20 cellular contexts compared by ENCODE assay signal in the genomic region with DNA sequence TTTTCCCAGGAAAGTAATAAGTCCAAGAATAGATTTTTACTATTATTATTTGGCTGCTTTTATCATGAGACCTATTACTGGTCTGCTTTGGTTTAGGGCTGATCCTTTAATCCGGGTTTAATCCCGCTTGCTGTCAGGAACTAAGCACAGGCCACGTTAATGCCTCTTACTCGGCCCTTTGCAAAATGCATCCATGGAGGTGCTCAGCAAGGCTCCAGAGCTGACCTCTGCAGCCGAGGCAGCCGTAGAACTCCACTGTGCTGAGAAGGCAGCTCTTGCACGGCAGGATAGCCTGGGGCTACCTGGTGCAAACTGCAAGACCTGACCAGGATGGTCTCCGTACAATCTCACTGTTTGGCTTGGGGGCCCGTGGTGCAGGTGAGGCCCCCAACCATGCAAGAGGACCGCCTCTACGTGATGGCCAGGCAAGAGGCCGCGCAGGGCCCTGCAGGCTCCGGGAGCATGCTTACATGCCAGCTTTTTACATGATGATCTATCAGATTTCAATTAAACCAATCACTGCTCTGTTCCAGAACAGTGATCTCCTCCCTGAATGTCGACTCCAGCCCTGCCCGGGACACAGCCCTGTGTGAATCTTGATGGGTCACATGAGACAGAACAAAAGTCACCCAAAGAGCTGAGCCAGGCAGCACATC. TPM values are rescaled to one million over a fixed set of nuclear protein-coding genes. Genes with fewer than 3 reads are reported as not detected.
DNase-seq lines count a peak whose midpoint lies in the region; ATAC-seq, FAIRE-seq and TF ChIP-seq lines count a peak whose summit lies in the region.
"Had no signal": no experiment of that assay in that cellular context is flagged by ENCODE, and none has a peak within 500 bp of the region (broad histone marks: within the 10 kb centered on the region; RNA-seq: fewer than 3 reads in every experiment).

No MANE protein-coding gene starts in this region.

- H3K9me3 ChIP-seq in HepG2 (ENCODE audit: low read length) (no peaks in the 10 kb centered on the region), right lobe of liver (peaks cover 0 to 3% (median 0%) of the 10 kb centered on the region in 4 donors), osteoblast (ENCODE audit: low read depth, low read length) (no peaks in the 10 kb centered on the region)
- H3K9me3 ChIP-seq: Peyer's patch had no signal

- H3K4me1 Mint-ChIP-seq in CD14-positive monocyte = peaks cover 4% of the 10 kb centered on the region

- H4K20me1 ChIP-seq in HepG2 (ENCODE audit: insufficient read depth, low read length) (no peaks in the 10 kb centered on the region), osteoblast (ENCODE audit: insufficient read depth, low read length) (no peaks in the 10 kb centered on the region)

- in situ Hi-C loops in HepG2 (cut with HindIII; ENCODE audit: extremely low pct_ligation_motif_present, low pct_unique_long_range_greater_than_20kb) = no loop called here

- CTCF ChIA-PET in HepG2 (lab: Yijun Ruan, JAX; ENCODE audit: low intra/inter-chr PET ratio, low total read pairs) = no interaction called here

- no peak for FAIRE-seq in HepG2 (lab: Jason Lieb, UNC)
- FAIRE-seq in H54 (lab: Jason Lieb, UNC) = no peak
- FAIRE-seq: G401.6, GM12891, GM19239, K562 had no signal

- H3K4me2 ChIP-seq in HepG2 (ENCODE audit: low read depth, low read length) = no peak overlapping the region
- H3K4me2 ChIP-seq in osteoblast (ENCODE audit: insufficient read depth, low read length) = no peak overlapping the region

- H2AFZ ChIP-seq in HepG2 (ENCODE audit: low read length) (no peak overlapping the region), osteoblast (ENCODE audit: low read length) (no peak overlapping the region)

- H3K27me3 Mint-ChIP-seq in CD14-positive monocyte (ENCODE audit: low read depth in 3 of 3) = peaks cover 4 to 7% (median 5%) of the 10 kb centered on the region in 3 donors

- ATAC-seq in HepG2 = no peak
- ATAC-seq in right lobe of liver = no peak
- ATAC-seq: K562 had no signal

- H3K27me3 ChIP-seq in HepG2 (ENCODE audit: control insufficient read depth in 1 of 2, insufficient read depth in 2 of 2, low read length in 2 of 2) (peaks cover 2 to 4% of the 10 kb centered on the region in 2 experiments; a peak in 2 of 5 replicates), right lobe of liver (no peaks in the 10 kb centered on the region), osteoblast (ENCODE audit: insufficient read depth, low read length) (peaks cover 6% of the 10 kb centered on the region)
- H3K27me3 ChIP-seq: Peyer's patch had no signal

- WGBS in HepG2 (ENCODE audit: low lambda C conversion rate) = 90% methylated on average over 7 of the region's 16 CpGs
- WGBS in right lobe of liver (ENCODE audit: insufficient coverage, low coverage, low lambda C conversion rate, missing lambda C conversion rate) = 84% methylated on average over 6 of the region's 16 CpGs

- DNase-seq in HepG2 (ENCODE audit: low spot score) (no peak), right lobe of liver (no peak), fibroblast of villous mesenchyme (ENCODE audit: low read depth) (peak; percentile 92), osteoblast (ENCODE audit: insufficient read length, low spot score, missing footprints) (peak; percentile 47), HK-2 (ENCODE audit: unreplicated experiment) (no peak), CD14-positive monocyte (ENCODE audit: low spot score) (no peak), NCI-H1930 (lab: John Stamatoyannopoulos, UW) (no peak), H54 (ENCODE audit: insufficient read length, low spot score) (no peak)
- DNase-seq: C1 segment of cervical spinal cord, COR-L47, NCI-H1092 treated with DMSO at 0.1 percent for 48 hours, NCI-H1694 treated with DMSO at 0.1 percent for 48 hours, NCI-H69, SHP77 had no signal

- H3K9me3 Mint-ChIP-seq in CD14-positive monocyte = peaks cover 0 to 9% (median 2%) of the 10 kb centered on the region in 7 donors

- TF ChIP-seq RAD21 in HepG2 (CRISPR knock-in tag; IDR thresholded peaks at IDR 0.05) = no peak

- no peaks in the 10 kb centered on the region for H3K79me2 ChIP-seq in HepG2 (ENCODE audit: insufficient read depth, low read length)
- H3K79me2 ChIP-seq in osteoblast (ENCODE audit: insufficient read depth, low read length) = no peaks in the 10 kb centered on the region

- POLR2A ChIA-PET in HepG2 (lab: Yijun Ruan, JAX) = no interaction called here

- no peak overlapping the region for H3K4me3 ChIP-seq in HepG2 (replicated peaks in 1 of 3; ENCODE audit: insufficient read depth in 1 of 3, low read depth in 2 of 3, low read length in 3 of 3)
- H3K4me3 ChIP-seq in right lobe of liver = no peak overlapping the region
- no peak overlapping the region for H3K4me3 ChIP-seq in fibroblast of villous mesenchyme (ENCODE audit: low read depth, low read length)
- H3K4me3 ChIP-seq in osteoblast (ENCODE audit: insufficient read depth, low read length) = no peak overlapping the region
- H3K4me3 ChIP-seq: K562, Peyer's patch had no signal

- no peak overlapping the region for H3K4me3 Mint-ChIP-seq in CD14-positive monocyte

- H3K36me3 ChIP-seq in HepG2 (replicated peaks in 1 of 2; ENCODE audit: control insufficient read depth in 1 of 2, insufficient read depth in 2 of 2, low read length in 2 of 2) = no peaks in the 10 kb centered on the region
- H3K36me3 ChIP-seq in right lobe of liver = no peaks in the 10 kb centered on the region
- H3K36me3 ChIP-seq in osteoblast (ENCODE audit: insufficient read depth, low read length) = no peaks in the 10 kb centered on the region
- H3K36me3 ChIP-seq: Peyer's patch had no signal

- H3K27ac ChIP-seq in HepG2 (ENCODE audit: extremely low read length, insufficient read depth, low read length) (no peak overlapping the region), right lobe of liver (no peak overlapping the region), osteoblast (ENCODE audit: low read depth, low read length) (no peak overlapping the region)
- H3K27ac ChIP-seq: Peyer's patch had no signal

- no peak overlapping the region for H3K27ac Mint-ChIP-seq in CD14-positive monocyte

- intact Hi-C loops in HepG2 (cut with micrococcal nuclease; ENCODE audit: unreplicated experiment) = loop anchor here (10.0 kb wide), 1 partner anchor 70 kb away; no protein-coding TSS in a partner anchor
- intact Hi-C loops in right lobe of liver (cut with DNase I) = no loop called here
- intact Hi-C loops in CD14-positive monocyte (cut with micrococcal nuclease) = no loop called here

- no peak overlapping the region for H3K9ac ChIP-seq in HepG2 (ENCODE audit: insufficient read depth, low read depth, low read length)

- H3K4me1 ChIP-seq in HepG2 (ENCODE audit: insufficient read depth, low read length) (peaks cover 49% of the 10 kb centered on the region), right lobe of liver (peaks cover 0 to 15% (median 6%) of the 10 kb centered on the region in 4 donors), osteoblast (ENCODE audit: insufficient read depth, low read length) (no peaks in the 10 kb centered on the region)

- no peak for TF ChIP-seq EP300 in HepG2 (IDR thresholded peaks at IDR 0.05; ENCODE audit: low read depth in 2 of 2, low read length in 2 of 2)
- TF ChIP-seq EP300 in HepG2 (CRISPR knock-in tag; IDR thresholded peaks at IDR 0.05; ENCODE audit: borderline replicate concordance) = no peak

- TF ChIP-seq POLR2A in HepG2 (IDR thresholded peaks at IDR 0.05; ENCODE audit: insufficient read depth in 1 of 2, low read depth in 2 of 2, low read length in 2 of 2) = no peak
- TF ChIP-seq POLR2A in right lobe of liver (IDR thresholded peaks at IDR 0.05) = no peak
- TF ChIP-seq POLR2A in H54 (IDR thresholded peaks at IDR 0.05; ENCODE audit: low read depth, low read length) = no peak

- no TSS peak for BruUV-seq in HepG2 (replicated peaks; lab: Mats Ljungman, UMichigan)

- H3K36me3 Mint-ChIP-seq in CD14-positive monocyte = no peaks in the 10 kb centered on the region

- TF ChIP-seq CTCF in HepG2 (CRISPR knock-in tag; IDR thresholded peaks at IDR 0.05) = no peak
- TF ChIP-seq CTCF in right lobe of liver (IDR thresholded peaks at IDR 0.05) = no peak
- TF ChIP-seq CTCF in fibroblast of villous mesenchyme (IDR thresholded peaks at IDR 0.05; ENCODE audit: insufficient read depth, low read depth, low read length) = no peak
- TF ChIP-seq CTCF in osteoblast (IDR thresholded peaks at IDR 0.05; ENCODE audit: extremely low read depth, low read depth, low read length) = no peak
- TF ChIP-seq CTCF in CD14-positive monocyte (IDR thresholded peaks at IDR 0.05) = no peak

RNA-seq across cellular contexts. Expression of gene CALML3, which starts 10.4 kb away (rescaled TPM):
- not detected in 2 replicates for total RNA-seq in HepG2 (2016; rRNA removed; fragmentation: Illumina TruSeq; extraction: Trizol)
- not detected in 2 replicates for total RNA-seq in HepG2 (2016; cell fraction: cytosol; rRNA removed; fragmentation: Illumina TruSeq; extraction: Trizol; ENCODE audit: low read depth)
- not detected in 2 replicates for total RNA-seq in HepG2 (2016; cell fraction: insoluble cytoplasmic fraction; rRNA removed; fragmentation: Illumina TruSeq; extraction: Trizol)
- not detected in 2 replicates for total RNA-seq in HepG2 (2016; cell fraction: membrane; rRNA removed; fragmentation: Illumina TruSeq; extraction: Trizol)
- total RNA-seq in HepG2 (2016; cell fraction: nucleus; rRNA removed; fragmentation: Illumina TruSeq; extraction: Trizol) = not detected in 2 replicates
- polyA plus RNA-seq in HepG2 (2011; rRNA removed) = not detected in 2 replicates
- polyA plus RNA-seq in HepG2 (2011; cell fraction: cytosol; rRNA removed) = not detected in 2 replicates
- polyA plus RNA-seq in HepG2 (2011; cell fraction: nucleus; rRNA removed) = not detected in 2 replicates
- polyA plus RNA-seq in HepG2 (2012) = not detected in 2 replicates
- not detected in 2 replicates for polyA plus RNA-seq in HepG2 (2016; cell fraction: cytosol; fragmentation: Illumina TruSeq; extraction: Trizol; ENCODE audit: low read depth)
- polyA plus RNA-seq in HepG2 (2016; cell fraction: insoluble cytoplasmic fraction; fragmentation: Illumina TruSeq; extraction: Trizol; ENCODE audit: low read depth) = not detected in 2 replicates
- not detected in 2 replicates for polyA plus RNA-seq in HepG2 (2016; cell fraction: membrane; fragmentation: Illumina TruSeq; extraction: Trizol; ENCODE audit: low read depth)
- not detected in 2 replicates for polyA plus RNA-seq in HepG2 (2016; cell fraction: nucleus; fragmentation: Illumina TruSeq; extraction: Trizol; ENCODE audit: insufficient read depth, low read depth)
- polyA minus RNA-seq in HepG2 (2011; rRNA and poly(A)+ RNA removed; ENCODE audit: low replicate concordance) = not detected in 2 replicates
- not detected in 2 replicates for polyA minus RNA-seq in HepG2 (2011; cell fraction: cytosol; rRNA and poly(A)+ RNA removed)
- not detected in 2 replicates for polyA minus RNA-seq in HepG2 (2011; cell fraction: nucleus; rRNA and poly(A)+ RNA removed)
- under 1 TPM in 1 of 6 experiments, not detected in 5; 0.22 TPM for total RNA-seq in right lobe of liver
- total RNA-seq in fibroblast of villous mesenchyme = not detected in 2 replicates
- not detected in 2 replicates for total RNA-seq in osteoblast
- polyA plus RNA-seq in CD14-positive monocyte = not detected
- total RNA-seq: A172, K562, Peyer's patch had no signal
- polyA plus RNA-seq: K562 had no signal

RNA-seq across cellular contexts. Expression of gene CALML5, which starts 15.0 kb away (rescaled TPM):
- not detected in 2 replicates for total RNA-seq in HepG2 (2016; rRNA removed; fragmentation: Illumina TruSeq; extraction: Trizol)
- not detected in 2 replicates for total RNA-seq in HepG2 (2016; cell fraction: cytosol; rRNA removed; fragmentation: Illumina TruSeq; extraction: Trizol; ENCODE audit: low read depth)
- not detected in 2 replicates for total RNA-seq in HepG2 (2016; cell fraction: insoluble cytoplasmic fraction; rRNA removed; fragmentation: Illumina TruSeq; extraction: Trizol)
- total RNA-seq in HepG2 (2016; cell fraction: membrane; rRNA removed; fragmentation: Illumina TruSeq; extraction: Trizol) = not detected in 2 replicates
- not detected in 2 replicates for total RNA-seq in HepG2 (2016; cell fraction: nucleus; rRNA removed; fragmentation: Illumina TruSeq; extraction: Trizol)
- polyA plus RNA-seq in HepG2 (2011; rRNA removed) = not detected in 2 replicates
- polyA plus RNA-seq in HepG2 (2011; cell fraction: cytosol; rRNA removed) = not detected in 2 replicates
- polyA plus RNA-seq in HepG2 (2011; cell fraction: nucleus; rRNA removed) = not detected in 2 replicates
- polyA plus RNA-seq in HepG2 (2012) = not detected in 2 replicates
- not detected in 2 replicates for polyA plus RNA-seq in HepG2 (2016; cell fraction: cytosol; fragmentation: Illumina TruSeq; extraction: Trizol; ENCODE audit: low read depth)
- not detected in 2 replicates for polyA plus RNA-seq in HepG2 (2016; cell fraction: insoluble cytoplasmic fraction; fragmentation: Illumina TruSeq; extraction: Trizol; ENCODE audit: low read depth)
- not detected in 2 replicates for polyA plus RNA-seq in HepG2 (2016; cell fraction: membrane; fragmentation: Illumina TruSeq; extraction: Trizol; ENCODE audit: low read depth)
- polyA plus RNA-seq in HepG2 (2016; cell fraction: nucleus; fragmentation: Illumina TruSeq; extraction: Trizol; ENCODE audit: insufficient read depth, low read depth) = not detected in 2 replicates
- not detected in 2 replicates for polyA minus RNA-seq in HepG2 (2011; rRNA and poly(A)+ RNA removed; ENCODE audit: low replicate concordance)
- not detected in 2 replicates for polyA minus RNA-seq in HepG2 (2011; cell fraction: cytosol; rRNA and poly(A)+ RNA removed)
- polyA minus RNA-seq in HepG2 (2011; cell fraction: nucleus; rRNA and poly(A)+ RNA removed) = not detected in 2 replicates
- not detected for total RNA-seq in right lobe of liver
- not detected in 2 replicates for total RNA-seq in fibroblast of villous mesenchyme
- total RNA-seq in osteoblast = not detected in 2 replicates
- not detected for polyA plus RNA-seq in CD14-positive monocyte
- total RNA-seq: A172, K562, Peyer's patch had no signal
- polyA plus RNA-seq: K562 had no signal

Comparison
In these comparisons a context has a peak if more than half of its experiments do, and no peak if none do; other contexts are left out.
1. DNase-seq: peak in fibroblast of villous mesenchyme (single experiment) and osteoblast (single experiment); none in HepG2 (single experiment), right lobe of liver (0 of 3), HK-2 (single experiment), CD14-positive monocyte (single experiment), NCI-H1930 (0 of 2) and H54 (single experiment).